ENCODE assay signal across 25 cellular contexts in genomic region chr10:111511751-111512150, GRCh38.
DNase-seq lines count a peak whose midpoint lies in the region; TF ChIP-seq lines count a peak whose summit lies in the region.
"Had no signal": no experiment of that assay in that cellular context is flagged by ENCODE, and none has a peak within 500 bp of the region (broad histone marks: within the 10 kb centered on the region; RNA-seq: fewer than 3 reads in every experiment).

No MANE protein-coding gene starts in this region.

- intact Hi-C loops in uterus (cut with DNase I; ENCODE audit: low total_unique reads): no loop called here

- TF ChIP-seq CTCF in H9 (conservative IDR thresholded peaks at IDR 0.05) (0 out of 3 replicates have a peak, but pooled peaks have one; percentile 12), endodermal cell (conservative IDR thresholded peaks at IDR 0.05) (peak; percentile 33), uterus (IDR thresholded peaks at IDR 0.05) (no peak)

- H3K36me3 ChIP-seq in endodermal cell (ENCODE audit: control insufficient read depth, insufficient read depth, low read length) (no peaks in the 10 kb centered on the region), uterus (no peaks in the 10 kb centered on the region)
- H3K36me3 ChIP-seq: ascending aorta, colonic mucosa, lower lobe of right lung had no signal

- H3K23me2 ChIP-seq in H9 (ENCODE audit: insufficient read length, low read depth, low read length, poor library complexity, severe bottlenecking): no peaks in the 10 kb centered on the region

- no peak overlapping the region for H3K23ac ChIP-seq in H9 (ENCODE audit: insufficient read length, low read depth, low read length)

- no CpG with 5 or more reads among the region's 1 CpG for WGBS in H9 (ENCODE audit: extremely low coverage, insufficient read length, low lambda C conversion rate)
- WGBS in endodermal cell (ENCODE audit: insufficient coverage in 1 of 2, insufficient read length in 1 of 2), 2 experiments: 98 to 100% methylated on average over 1 of the region's 1 CpG

- no peaks in the 10 kb centered on the region for H4K20me1 ChIP-seq in H9 (ENCODE audit: control insufficient read depth, insufficient read depth, insufficient read length)

- H3K56ac ChIP-seq in H9 (ENCODE audit: insufficient read length, low read depth, low read length): no peak overlapping the region

- H3K27me3 Mint-ChIP-seq in H9 (ENCODE audit: low read depth): no peaks in the 10 kb centered on the region
- peaks cover 34% of the 10 kb centered on the region for H3K27me3 Mint-ChIP-seq in endodermal cell (ENCODE audit: insufficient read depth)

- H3K27ac Mint-ChIP-seq in H9 (no peak overlapping the region), endodermal cell (no peak overlapping the region)
- H3K27ac Mint-ChIP-seq: activated T-cell treated with anti-CD3 and anti-CD28 coated beads, Interleukin-2, amount 50 U/mL, for 24 hours; CD14-positive monocyte; natural killer cell; stimulated activated naive B cell treated with anti-CD40 and anti-IgM and Interleukin-4, amounts not matched to agents 10 μg/mL and 1 μg/mL and 100 μg/mL, for 72 hours; type B pancreatic cell had no signal

- no peaks in the 10 kb centered on the region for H3K79me1 ChIP-seq in H9 (ENCODE audit: insufficient read depth, low read depth, low read length, poor library complexity, severe bottlenecking)

- H3K4me1 ChIP-seq in H9 (ENCODE audit: insufficient read depth, low read length) (peaks cover 8% of the 10 kb centered on the region; the same call in 1 of the 2 replicates), endodermal cell (ENCODE audit: control insufficient read depth, insufficient read depth, low read length) (no peaks in the 10 kb centered on the region), uterus (no peaks in the 10 kb centered on the region)
- H3K4me1 ChIP-seq: ascending aorta, colonic mucosa, lower lobe of right lung had no signal

- H2BK120ac ChIP-seq in H9 (ENCODE audit: low read depth, low read length, poor library complexity, severe bottlenecking): no peak overlapping the region

- no peak overlapping the region for H3T11ph ChIP-seq in H9 (ENCODE audit: low read length)

- H3K4me3 Mint-ChIP-seq in H9 (no peak overlapping the region), endodermal cell (no peak overlapping the region)
- H3K4me3 Mint-ChIP-seq: activated T-cell treated with anti-CD3 and anti-CD28 coated beads, Interleukin-2, amount 50 U/mL, for 24 hours; CD14-positive monocyte; natural killer cell; stimulated activated naive B cell treated with anti-CD40 and anti-IgM and Interleukin-4, amounts not matched to agents 10 μg/mL and 1 μg/mL and 100 μg/mL, for 72 hours; type B pancreatic cell had no signal

- no peaks in the 10 kb centered on the region for H3K9me3 Mint-ChIP-seq in H9
- no peaks in the 10 kb centered on the region for H3K9me3 Mint-ChIP-seq in endodermal cell
- H3K9me3 Mint-ChIP-seq: activated T-cell treated with anti-CD3 and anti-CD28 coated beads, Interleukin-2, amount 50 U/mL, for 24 hours; stimulated activated naive B cell treated with anti-CD40 and anti-IgM and Interleukin-4, amounts not matched to agents 10 μg/mL and 1 μg/mL and 100 μg/mL, for 72 hours; type B pancreatic cell had no signal

- H4K5ac ChIP-seq in H9 (ENCODE audit: insufficient read length, low read depth, low read length): no peak overlapping the region

- no peak overlapping the region for H2AK5ac ChIP-seq in H9 (ENCODE audit: insufficient read length, low read length)

- H2AFZ ChIP-seq in H9 (ENCODE audit: low read length): no peak overlapping the region

- peak; percentile 44 for DNase-seq in AG20443 (ENCODE audit: low spot score)
- no peak for DNase-seq in H9
- DNase-seq in endodermal cell: peak; percentile 68
- DNase-seq in myocyte (ENCODE audit: low read depth): peak; percentile 2
- DNase-seq in EL: no peak
- DNase-seq in COLO668 (lab: John Stamatoyannopoulos, UW; ENCODE audit: unreplicated experiment): no peak
- DNase-seq in uterus: no peak
- no peak for DNase-seq in activated naive CD4-positive, alpha-beta T cell treated with anti-CD3 and anti-CD28 coated beads, Interleukin-2, amount 50 U/mL, for 16 hours
- DNase-seq: activated effector memory CD4-positive, alpha-beta T cell treated with anti-CD3 and anti-CD28 coated beads, Interleukin-2, amount 50 U/mL, for 16 hours; activated T-cell treated with anti-CD3 and anti-CD28 coated beads, Interleukin-2, amount 50 U/mL, for 24 hours; Calu3; colonic mucosa; effector CD4-positive, alpha-beta T cell; lower lobe of right lung; natural killer cell; NCI-H1694 treated with DMSO at 0.1 percent for 48 hours; NCI-H2171; NCI-H510A; stimulated activated naive B cell treated with anti-CD40 and anti-IgM and Interleukin-4, amounts not matched to agents 10 μg/mL and 1 μg/mL and 100 μg/mL, for 72 hours; substantia nigra had no signal

- no peak overlapping the region for H3K4ac ChIP-seq in H9 (ENCODE audit: low read depth, low read length)

- no peak overlapping the region for H2BK15ac ChIP-seq in H9 (ENCODE audit: low read depth, low read length)

- H3K4me3 ChIP-seq in endodermal cell (ENCODE audit: low read length): no peak overlapping the region
- H3K4me3 ChIP-seq in uterus: no peak overlapping the region
- H3K4me3 ChIP-seq: ascending aorta, colonic mucosa, lower lobe of right lung had no signal

- no peak overlapping the region for H3K4me2 ChIP-seq in H9 (ENCODE audit: insufficient read depth, insufficient read length, low read length)

- H3K9ac ChIP-seq in H9 (ENCODE audit: extremely low read depth, insufficient read length, low read length): no peak overlapping the region
- no peak overlapping the region for H3K9ac ChIP-seq in endodermal cell (ENCODE audit: extremely low read depth, low read length, poor library complexity, severe bottlenecking)

- H2BK20ac ChIP-seq in H9 (ENCODE audit: low read depth, low read length, poor library complexity, severe bottlenecking): no peak overlapping the region

- H3K36me3 Mint-ChIP-seq in H9 (ENCODE audit: insufficient read depth in 1 of 3, low read depth in 3 of 3) (no peaks in the 10 kb centered on the region; a peak in 1 of 7 replicates), endodermal cell (ENCODE audit: low read depth) (no peaks in the 10 kb centered on the region)
- H3K36me3 Mint-ChIP-seq: CD14-positive monocyte; natural killer cell; stimulated activated naive B cell treated with anti-CD40 and anti-IgM and Interleukin-4, amounts not matched to agents 10 μg/mL and 1 μg/mL and 100 μg/mL, for 72 hours; type B pancreatic cell had no signal

- H2BK5ac ChIP-seq in H9 (ENCODE audit: insufficient read length, low read length): no peak overlapping the region

- no peak overlapping the region for H3K18ac ChIP-seq in H9 (ENCODE audit: insufficient read length, low read depth, low read length)

- H2BK12ac ChIP-seq in H9 (ENCODE audit: insufficient read length, low read depth, low read length): no peak overlapping the region

- H3K27me3 ChIP-seq in H9 (ENCODE audit: insufficient read depth, low read length) (no peaks in the 10 kb centered on the region), endodermal cell (ENCODE audit: control insufficient read depth, insufficient read depth, low read length, poor library complexity, severe bottlenecking) (peaks cover 94% of the 10 kb centered on the region), uterus (no peaks in the 10 kb centered on the region)
- H3K27me3 ChIP-seq: ascending aorta, colonic mucosa had no signal

- H3K4me1 Mint-ChIP-seq in H9: peaks cover 20 to 26% of the 10 kb centered on the region in 2 experiments
- H3K4me1 Mint-ChIP-seq in endodermal cell: no peaks in the 10 kb centered on the region
- H3K4me1 Mint-ChIP-seq: CD14-positive monocyte; natural killer cell; stimulated activated naive B cell treated with anti-CD40 and anti-IgM and Interleukin-4, amounts not matched to agents 10 μg/mL and 1 μg/mL and 100 μg/mL, for 72 hours had no signal

- no peak overlapping the region for H4K91ac ChIP-seq in H9 (ENCODE audit: insufficient read length, low read depth, low read length)

- no peak overlapping the region for H4K8ac ChIP-seq in H9 (replicated peaks; ENCODE audit: insufficient read length, low read depth, low read length)

- H3K9me3 ChIP-seq in H9 (ENCODE audit: control insufficient read depth, low read depth, low read length) (no peaks in the 10 kb centered on the region), endodermal cell (ENCODE audit: control insufficient read depth, low read length) (no peaks in the 10 kb centered on the region), uterus (no peaks in the 10 kb centered on the region)
- H3K9me3 ChIP-seq: ascending aorta, colonic mucosa, lower lobe of right lung had no signal

- TF ChIP-seq POLR2A in uterus (IDR thresholded peaks at IDR 0.05): no peak

- no peak overlapping the region for H3K27ac ChIP-seq in H9 (ENCODE audit: insufficient read length, low read depth, low read length)
- no peak overlapping the region for H3K27ac ChIP-seq in endodermal cell (ENCODE audit: low read depth, low read length)
- H3K27ac ChIP-seq in uterus: no peak overlapping the region
- H3K27ac ChIP-seq: ascending aorta, colonic mucosa, epithelial cell of prostate, lower lobe of right lung, RWPE1 had no signal

- no peaks in the 10 kb centered on the region for H3K79me2 ChIP-seq in H9 (ENCODE audit: insufficient read depth, low read length)

- no peak overlapping the region for H3K14ac ChIP-seq in H9 (ENCODE audit: insufficient read depth, low read length)

Comparison
In these comparisons a context has a peak if more than half of its experiments do, and no peak if none do; other contexts are left out.
1. DNase-seq: peak in AG20443 (single experiment), endodermal cell (single experiment) and myocyte (single experiment); none in H9 (single experiment), EL (single experiment), COLO668 (single experiment), uterus (0 of 2) and activated naive CD4-positive, alpha-beta T cell treated with anti-CD3 and anti-CD28 coated beads, Interleukin-2, amount 50 U/mL, for 16 hours (single experiment).
2. CTCF ChIP-seq: peak in H9 (single experiment) and endodermal cell (single experiment); none in uterus (0 of 4).